9 cellular contexts compared by ENCODE assay signal in the genomic region with DNA sequence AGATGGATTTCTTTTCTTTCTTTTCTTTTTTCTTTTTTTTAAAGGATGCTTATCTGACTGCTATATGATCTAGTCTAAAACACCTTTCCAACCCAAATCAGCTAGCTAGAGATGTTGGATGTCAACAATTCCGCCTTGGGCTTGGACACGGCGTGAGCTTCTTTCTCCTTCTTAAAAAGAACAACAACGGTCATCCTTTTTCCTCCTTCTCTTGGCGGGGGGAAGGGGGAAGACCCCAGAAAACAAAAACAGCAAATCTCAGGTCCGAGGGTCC. TPM values are rescaled to one million over a fixed set of nuclear protein-coding genes. Genes with fewer than 3 reads are reported as not detected.
DNase-seq lines count a peak whose midpoint lies in the region; FAIRE-seq and TF ChIP-seq lines count a peak whose summit lies in the region.
"Had no signal": no experiment of that assay in that cellular context is flagged by ENCODE, and none has a peak within 500 bp of the region (broad histone marks: within the 10 kb centered on the region; RNA-seq: fewer than 3 reads in every experiment).

No MANE protein-coding gene starts in this region.

- CTCF ChIA-PET in BJ (lab: Yijun Ruan, JAX), result no interaction called here

- H3K36me3 ChIP-seq in BJ (ENCODE audit: control insufficient read depth, insufficient read depth, low read length) (peaks cover 2% of the 10 kb centered on the region), MG63 (peaks cover 11% of the 10 kb centered on the region; the same call in 1 of the 2 replicates), neural cell (ENCODE audit: insufficient read depth, low read length) (no peaks in the 10 kb centered on the region)

- H3K4me3 ChIP-seq in BJ (ENCODE audit: low read depth, low read length) (peak overlapping the region; percentile 65), MG63 (peak overlapping the region; percentile 58), neural cell (ENCODE audit: low read length) (peak overlapping the region; percentile 64)

- peak overlapping the region; percentile 90 for H3K27ac Mint-ChIP-seq in endothelial cell (ENCODE audit: unreplicated experiment)

- H3K9ac ChIP-seq in neural cell (ENCODE audit: low read length), result peak overlapping the region; percentile 38

- H3K27me3 Mint-ChIP-seq in endothelial cell (ENCODE audit: unreplicated experiment), result peaks cover 8% of the 10 kb centered on the region

- peaks cover 44% of the 10 kb centered on the region for H3K4me1 Mint-ChIP-seq in endothelial cell (ENCODE audit: unreplicated experiment)

- TF ChIP-seq EP300 in neural cell (conservative IDR thresholded peaks at IDR 0.05; ENCODE audit: poor library complexity, severe bottlenecking), result no peak

- H3K36me3 Mint-ChIP-seq in endothelial cell (ENCODE audit: low read depth, unreplicated experiment), result peaks cover 19% of the 10 kb centered on the region

- no peak overlapping the region for H3K27ac ChIP-seq in neural cell (ENCODE audit: low read length)

- H3K79me2 ChIP-seq in neural cell (replicated peaks; ENCODE audit: insufficient read depth, low read length), result no peaks in the 10 kb centered on the region

- no peaks in the 10 kb centered on the region for H4K20me1 ChIP-seq in neural cell (ENCODE audit: insufficient read depth)

- H3K27me3 ChIP-seq in BJ (ENCODE audit: control insufficient read depth, insufficient read depth, low read length), result no peaks in the 10 kb centered on the region
- no peaks in the 10 kb centered on the region for H3K27me3 ChIP-seq in MG63
- peaks cover 27% of the 10 kb centered on the region for H3K27me3 ChIP-seq in neural cell (ENCODE audit: insufficient read depth, low read depth, low read length)

- H3K4me3 Mint-ChIP-seq in endothelial cell (ENCODE audit: unreplicated experiment), result peak overlapping the region; percentile 97

- no peak overlapping the region for H2AFZ ChIP-seq in neural cell (ENCODE audit: low read depth, low read length)

- TF ChIP-seq RAD21 in neural cell (conservative IDR thresholded peaks at IDR 0.05), result no peak

- TF ChIP-seq CTCF in BJ (IDR thresholded peaks at IDR 0.05; ENCODE audit: insufficient read depth, low read depth, low read length) (no peak), endothelial cell (IDR thresholded peaks at IDR 0.05; ENCODE audit: unreplicated experiment) (no peak), neural cell (IDR thresholded peaks at IDR 0.05; ENCODE audit: poor library complexity, severe bottlenecking) (no peak)

- H3K9me3 ChIP-seq in MG63, result no peaks in the 10 kb centered on the region
- H3K9me3 ChIP-seq in neural cell (ENCODE audit: low read length), result no peaks in the 10 kb centered on the region

- POLR2A ChIA-PET in BJ (lab: Charles Lee), result interaction anchor here (0.7 kb wide), 1 partner anchor 1306 kb away, joined by 6 read pairs; no protein-coding TSS in a partner anchor

- peaks cover 2% of the 10 kb centered on the region for H3F3A ChIP-seq in neural cell (ENCODE audit: insufficient read depth, low read length, poor library complexity, severe bottlenecking)

- H3K9me3 Mint-ChIP-seq in endothelial cell (ENCODE audit: unreplicated experiment), result no peaks in the 10 kb centered on the region

- H3K4me2 ChIP-seq in neural cell (ENCODE audit: low read length), result peak overlapping the region; percentile 19

- H3K9me2 ChIP-seq in neural cell (ENCODE audit: insufficient read depth, low read length), result no peaks in the 10 kb centered on the region

- TF ChIP-seq POLR2A in GM12891 (IDR thresholded peaks at IDR 0.05; ENCODE audit: low read depth, low read length), result no peak

- DNase-seq in BJ (ENCODE audit: low read depth) (no peak), MG63 (no peak), endothelial cell (ENCODE audit: low spot score) (no peak), NOMO-1 treated with DMSO at 0.1 percent for 48 hours (lab: John Stamatoyannopoulos, UW; ENCODE audit: unreplicated experiment) (no peak), GM12891 (ENCODE audit: insufficient read length, low spot score) (no peak), NCI-H774 (lab: John Stamatoyannopoulos, UW) (no peak), NCI-H1105 (lab: John Stamatoyannopoulos, UW) (no peak)

- FAIRE-seq in GM12891 (lab: Jason Lieb, UNC), result no peak
- FAIRE-seq: GM18507 had no signal

TF ChIP-seq in neural cell, 6 proteins besides CTCF, POLR2A, EP300 and RAD21:
- TF ChIP-seq, protein P1, sequence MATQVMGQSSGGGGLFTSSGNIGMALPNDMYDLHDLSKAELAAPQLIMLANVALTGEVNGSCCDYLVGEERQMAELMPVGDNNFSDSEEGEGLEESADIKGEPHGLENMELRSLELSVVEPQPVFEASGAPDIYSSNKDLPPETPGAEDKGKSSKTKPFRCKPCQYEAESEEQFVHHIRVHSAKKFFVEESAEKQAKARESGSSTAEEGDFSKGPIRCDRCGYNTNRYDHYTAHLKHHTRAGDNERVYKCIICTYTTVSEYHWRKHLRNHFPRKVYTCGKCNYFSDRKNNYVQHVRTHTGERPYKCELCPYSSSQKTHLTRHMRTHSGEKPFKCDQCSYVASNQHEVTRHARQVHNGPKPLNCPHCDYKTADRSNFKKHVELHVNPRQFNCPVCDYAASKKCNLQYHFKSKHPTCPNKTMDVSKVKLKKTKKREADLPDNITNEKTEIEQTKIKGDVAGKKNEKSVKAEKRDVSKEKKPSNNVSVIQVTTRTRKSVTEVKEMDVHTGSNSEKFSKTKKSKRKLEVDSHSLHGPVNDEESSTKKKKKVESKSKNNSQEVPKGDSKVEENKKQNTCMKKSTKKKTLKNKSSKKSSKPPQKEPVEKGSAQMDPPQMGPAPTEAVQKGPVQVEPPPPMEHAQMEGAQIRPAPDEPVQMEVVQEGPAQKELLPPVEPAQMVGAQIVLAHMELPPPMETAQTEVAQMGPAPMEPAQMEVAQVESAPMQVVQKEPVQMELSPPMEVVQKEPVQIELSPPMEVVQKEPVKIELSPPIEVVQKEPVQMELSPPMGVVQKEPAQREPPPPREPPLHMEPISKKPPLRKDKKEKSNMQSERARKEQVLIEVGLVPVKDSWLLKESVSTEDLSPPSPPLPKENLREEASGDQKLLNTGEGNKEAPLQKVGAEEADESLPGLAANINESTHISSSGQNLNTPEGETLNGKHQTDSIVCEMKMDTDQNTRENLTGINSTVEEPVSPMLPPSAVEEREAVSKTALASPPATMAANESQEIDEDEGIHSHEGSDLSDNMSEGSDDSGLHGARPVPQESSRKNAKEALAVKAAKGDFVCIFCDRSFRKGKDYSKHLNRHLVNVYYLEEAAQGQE (IDR thresholded peaks at IDR 0.05; ENCODE audit: borderline replicate concordance), result no peak
- TF ChIP-seq TAF1 (IDR thresholded peaks at IDR 0.05; ENCODE audit: low read depth) (no peak), SMC3 (conservative IDR thresholded peaks at IDR 0.05; ENCODE audit: poor library complexity) (no peak), POLR2AphosphoS5 (IDR thresholded peaks at IDR 0.05) (no peak), EZH2 (IDR thresholded peaks at IDR 0.05; ENCODE audit: borderline replicate concordance, insufficient read depth, low read length, poor library complexity, severe bottlenecking) (no peak), MXI1 (conservative IDR thresholded peaks at IDR 0.05; ENCODE audit: poor library complexity, severe bottlenecking) (no peak)

TF ChIP-seq in GM12891, 5 proteins besides CTCF, POLR2A, EP300 and RAD21:
- TF ChIP-seq POLR2AphosphoS5 (IDR thresholded peaks at IDR 0.05; ENCODE audit: low read depth, low read length) (no peak), SPI1 (IDR thresholded peaks at IDR 0.05; ENCODE audit: low read depth, low read length) (no peak), POU2F2 (IDR thresholded peaks at IDR 0.05; ENCODE audit: low read depth, low read length) (no peak), TAF1 (IDR thresholded peaks at IDR 0.05; ENCODE audit: low read depth, low read length) (no peak), PAX5 (IDR thresholded peaks at IDR 0.05; ENCODE audit: insufficient read depth, low read length, severe bottlenecking) (no peak)
TF ChIP-seq in GM12891: peak in this region for 0.

RNA-seq across cellular contexts. Expression of gene BEND7, which starts 1.0 kb away (rescaled TPM):
- 4.5 and 4.6 TPM in 2 replicates for polyA plus RNA-seq in BJ (2011; rRNA removed)
- polyA minus RNA-seq in BJ (2011; rRNA and poly(A)+ RNA removed), result 1.9 and 2.4 TPM in 2 replicates
- 3.6 and 4.5 TPM in 2 replicates for total RNA-seq in MG63 (2014; rRNA removed; shearing (Covaris generic); ENCODE audit: low replicate concordance)
- 53.3 TPM for total RNA-seq in endothelial cell (ENCODE audit: unreplicated experiment)
- polyA plus RNA-seq in neural cell, result 4.5 and 5.1 TPM in 2 replicates
- 9.3 TPM in 2 replicates for polyA minus RNA-seq in neural cell
- polyA plus RNA-seq in GM12891 (2012; ENCODE audit: low read depth, missing spikeins), result not detected

RNA-seq across cellular contexts. Expression of gene PRPF18, which starts 59.0 kb away (rescaled TPM):
- polyA plus RNA-seq in BJ (2011; rRNA removed) (6.4 and 17.4 TPM in 2 replicates), neural cell (43.9 and 56.7 TPM in 2 replicates)
- polyA minus RNA-seq in BJ (2011; rRNA and poly(A)+ RNA removed), result 5.4 and 6.4 TPM in 2 replicates
- 18.3 and 23.8 TPM in 2 replicates for total RNA-seq in MG63 (2014; rRNA removed; shearing (Covaris generic); ENCODE audit: low replicate concordance)
- 19.7 TPM for total RNA-seq in endothelial cell (ENCODE audit: unreplicated experiment)
- 81.6 and 111 TPM in 2 replicates for polyA minus RNA-seq in neural cell
- 17.2 TPM for polyA plus RNA-seq in GM12891 (2012; ENCODE audit: low read depth, missing spikeins)
